In genomic region chr5:127410906-127411780, GRCh38 we compare ENCODE assay signal across 13 cellular contexts.
DNase-seq lines count a peak whose midpoint lies in the region; ATAC-seq and TF ChIP-seq lines count a peak whose summit lies in the region.
"Had no signal": no experiment of that assay in that cellular context is flagged by ENCODE, and none has a peak within 500 bp of the region (broad histone marks: within the 10 kb centered on the region; RNA-seq: fewer than 3 reads in every experiment).

No MANE protein-coding gene starts in this region.

- no peaks in the 10 kb centered on the region for H3K4me1 ChIP-seq in BE2C

- no peaks in the 10 kb centered on the region for H3K9me3 ChIP-seq in BE2C
- H3K9me3 ChIP-seq: thoracic aorta had no signal

- no peak for TF ChIP-seq CTCF in BE2C (IDR thresholded peaks at IDR 0.05; ENCODE audit: low read depth, low read length)

- H3K4me3 ChIP-seq in BE2C (ENCODE audit: low read depth, low read length), result no peak overlapping the region
- H3K4me3 ChIP-seq: thoracic aorta had no signal

- peak; percentile 82 for ATAC-seq in GM18511 (IDR thresholded peaks at IDR 0.05; ENCODE audit: unreplicated experiment)
- ATAC-seq in GM21515 (IDR thresholded peaks at IDR 0.05; ENCODE audit: unreplicated experiment), result peak; percentile 65
- peak; percentile 62 for ATAC-seq in HG03135 (IDR thresholded peaks at IDR 0.05; ENCODE audit: unreplicated experiment)

- no peaks in the 10 kb centered on the region; the same call in 1 of the 2 replicates for H3K27me3 ChIP-seq in BE2C

- H3K36me3 ChIP-seq in BE2C, result no peaks in the 10 kb centered on the region
- H3K36me3 ChIP-seq: thoracic aorta had no signal

- no peak for DNase-seq in globus pallidus (ENCODE audit: low spot score)
- no peak for DNase-seq in activated CD8-positive, alpha-beta memory T cell treated with anti-CD3 and anti-CD28 coated beads, Interleukin-2, amount 50 U/mL, for 4 hours
- no peak for DNase-seq in BE2C
- no peak for DNase-seq in T1000 (lab: John Stamatoyannopoulos, UW)
- DNase-seq: activated effector memory CD4-positive, alpha-beta T cell treated with anti-CD3 and anti-CD28 coated beads, Interleukin-2, amount 50 U/mL, for 16 hours; COR-L47; NCI-H1930; stimulated activated CD4-positive, alpha-beta T cell treated with anti-CD3 and anti-CD28 coated beads, Interleukin-2, amount 100 ng/mL, for 48 hours had no signal

- peak overlapping the region; percentile 69 for H3K27ac ChIP-seq in cingulate gyrus (ENCODE audit: low read depth, low read length)
